Comparison of ENCODE assay signal across 16 cellular contexts in the genomic region with DNA sequence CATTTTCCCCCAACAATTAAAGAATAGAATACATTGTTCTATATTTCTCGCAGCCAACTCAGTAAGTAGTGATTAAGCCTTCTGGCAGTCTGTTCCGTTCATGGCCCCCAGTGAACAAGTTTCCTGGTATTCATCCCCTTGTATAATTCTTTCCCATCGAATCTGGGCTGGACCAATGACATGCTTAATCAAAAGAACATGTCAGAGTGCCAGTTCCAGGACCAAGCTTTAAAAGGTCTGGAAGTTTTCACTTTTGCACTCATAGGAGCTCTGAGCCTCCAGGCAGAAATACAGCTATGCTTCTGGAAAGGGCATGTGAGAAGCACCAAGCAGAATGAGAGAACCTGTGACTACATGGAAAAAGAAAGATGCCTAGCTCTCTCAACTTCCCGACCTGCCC. TPM values are rescaled to one million over a fixed set of nuclear protein-coding genes. Genes with fewer than 3 reads are reported as not detected.
DNase-seq lines count a peak whose midpoint lies in the region; ATAC-seq and TF ChIP-seq lines count a peak whose summit lies in the region.
"Had no signal": no experiment of that assay in that cellular context is flagged by ENCODE, and none has a peak within 500 bp of the region (broad histone marks: within the 10 kb centered on the region; RNA-seq: fewer than 3 reads in every experiment).

No MANE protein-coding gene starts in this region.

- no peaks in the 10 kb centered on the region for H3K36me3 Mint-ChIP-seq in activated naive CD8-positive, alpha-beta T cell
- no peaks in the 10 kb centered on the region for H3K36me3 Mint-ChIP-seq in activated naive CD8-positive, alpha-beta T cell treated with anti-CD3 and anti-CD28 coated beads, Interleukin-2, amount 50 U/mL, for 24 hours (ENCODE audit: low read depth)

- CTCF ChIA-PET in GM10248 (lab: Yijun Ruan, JAX): interaction anchor here (2.2 kb wide), 1 partner anchor 9 kb away, joined by 6 read pairs; no protein-coding TSS in a partner anchor

- H3K27me3 Mint-ChIP-seq in activated naive CD8-positive, alpha-beta T cell: no peaks in the 10 kb centered on the region
- no peaks in the 10 kb centered on the region for H3K27me3 Mint-ChIP-seq in activated naive CD8-positive, alpha-beta T cell treated with anti-CD3 and anti-CD28 coated beads, Interleukin-2, amount 50 U/mL, for 24 hours

- no peak overlapping the region for H3K27ac Mint-ChIP-seq in activated naive CD8-positive, alpha-beta T cell
- H3K27ac Mint-ChIP-seq in activated naive CD8-positive, alpha-beta T cell treated with anti-CD3 and anti-CD28 coated beads, Interleukin-2, amount 50 U/mL, for 24 hours: no peak overlapping the region

- TF ChIP-seq CTCF in fibroblast of the aortic adventitia (IDR thresholded peaks at IDR 0.05; ENCODE audit: insufficient read depth, low read length) (no peak), GM10248 (IDR thresholded peaks at IDR 0.05; ENCODE audit: control extremely low read depth, extremely low read depth, low read depth, missing control alignments) (no peak)

- H3K9me3 Mint-ChIP-seq in activated naive CD8-positive, alpha-beta T cell (ENCODE audit: low read depth): no peaks in the 10 kb centered on the region
- no peaks in the 10 kb centered on the region for H3K9me3 Mint-ChIP-seq in activated naive CD8-positive, alpha-beta T cell treated with anti-CD3 and anti-CD28 coated beads, Interleukin-2, amount 50 U/mL, for 24 hours

- POLR2A ChIA-PET in GM10248 (lab: Yijun Ruan, JAX): no interaction called here

- ATAC-seq in activated naive CD8-positive, alpha-beta T cell treated with anti-CD3 and anti-CD28 coated beads, Interleukin-2, amount 50 U/mL, for 24 hours: no peak
- ATAC-seq in SK-N-SH treated with all-trans-retinoic acid at 6 μM for 48 hours: peak; percentile 91
- ATAC-seq: Panc1, upper lobe of right lung had no signal

- peak overlapping the region; percentile 6 for H3K4me3 Mint-ChIP-seq in activated naive CD8-positive, alpha-beta T cell
- no peak overlapping the region for H3K4me3 Mint-ChIP-seq in activated naive CD8-positive, alpha-beta T cell treated with anti-CD3 and anti-CD28 coated beads, Interleukin-2, amount 50 U/mL, for 24 hours
- H3K4me3 Mint-ChIP-seq: neural crest cell had no signal

- peaks cover 24% of the 10 kb centered on the region for H3K4me1 Mint-ChIP-seq in activated naive CD8-positive, alpha-beta T cell (ENCODE audit: low read depth)
- peaks cover 22% of the 10 kb centered on the region for H3K4me1 Mint-ChIP-seq in activated naive CD8-positive, alpha-beta T cell treated with anti-CD3 and anti-CD28 coated beads, Interleukin-2, amount 50 U/mL, for 24 hours

- no peak for DNase-seq in activated naive CD8-positive, alpha-beta T cell treated with anti-CD3 and anti-CD28 coated beads, Interleukin-2, amount 50 U/mL, for 24 hours
- DNase-seq in fibroblast of the aortic adventitia (ENCODE audit: low read depth) (peak; percentile 92), stromal cell of bone marrow (ENCODE audit: low read depth) (peak; percentile 81), GDM1 (lab: John Stamatoyannopoulos, UW) (no peak), NCI-H82 treated with DMSO at 0.1 percent for 48 hours (lab: John Stamatoyannopoulos, UW; ENCODE audit: unreplicated experiment) (no peak), GM10248 (ENCODE audit: extremely low spot score) (no peak)
- DNase-seq: activated T-cell treated with anti-CD3 and anti-CD28 coated beads, Interleukin-2, amount 50 U/mL, for 1 hour; esophagus squamous epithelium; GF-D8; MM.1S; NCI-H226; upper lobe of right lung had no signal

- H3K4me3 ChIP-seq in fibroblast of the aortic adventitia (ENCODE audit: low read depth, low read length): peak overlapping the region; percentile 7
- H3K4me3 ChIP-seq: esophagus squamous epithelium, upper lobe of right lung had no signal

TF ChIP-seq in SK-N-SH treated with all-trans-retinoic acid at 6 μM for 48 hours, 23 proteins besides CTCF, POLR2A, EP300 and RAD21:
- TF ChIP-seq TCF4 (CRISPR knock-in tag; IDR thresholded peaks at IDR 0.05; ENCODE audit: borderline replicate concordance) (peak; percentile 50; the same call in 1 of the 2 replicates), ZNF8 (CRISPR knock-in tag; IDR thresholded peaks at IDR 0.05) (no peak), PPARA (CRISPR knock-in tag; IDR thresholded peaks at IDR 0.05; ENCODE audit: borderline replicate concordance) (no peak)
- TF ChIP-seq, protein P1, sequence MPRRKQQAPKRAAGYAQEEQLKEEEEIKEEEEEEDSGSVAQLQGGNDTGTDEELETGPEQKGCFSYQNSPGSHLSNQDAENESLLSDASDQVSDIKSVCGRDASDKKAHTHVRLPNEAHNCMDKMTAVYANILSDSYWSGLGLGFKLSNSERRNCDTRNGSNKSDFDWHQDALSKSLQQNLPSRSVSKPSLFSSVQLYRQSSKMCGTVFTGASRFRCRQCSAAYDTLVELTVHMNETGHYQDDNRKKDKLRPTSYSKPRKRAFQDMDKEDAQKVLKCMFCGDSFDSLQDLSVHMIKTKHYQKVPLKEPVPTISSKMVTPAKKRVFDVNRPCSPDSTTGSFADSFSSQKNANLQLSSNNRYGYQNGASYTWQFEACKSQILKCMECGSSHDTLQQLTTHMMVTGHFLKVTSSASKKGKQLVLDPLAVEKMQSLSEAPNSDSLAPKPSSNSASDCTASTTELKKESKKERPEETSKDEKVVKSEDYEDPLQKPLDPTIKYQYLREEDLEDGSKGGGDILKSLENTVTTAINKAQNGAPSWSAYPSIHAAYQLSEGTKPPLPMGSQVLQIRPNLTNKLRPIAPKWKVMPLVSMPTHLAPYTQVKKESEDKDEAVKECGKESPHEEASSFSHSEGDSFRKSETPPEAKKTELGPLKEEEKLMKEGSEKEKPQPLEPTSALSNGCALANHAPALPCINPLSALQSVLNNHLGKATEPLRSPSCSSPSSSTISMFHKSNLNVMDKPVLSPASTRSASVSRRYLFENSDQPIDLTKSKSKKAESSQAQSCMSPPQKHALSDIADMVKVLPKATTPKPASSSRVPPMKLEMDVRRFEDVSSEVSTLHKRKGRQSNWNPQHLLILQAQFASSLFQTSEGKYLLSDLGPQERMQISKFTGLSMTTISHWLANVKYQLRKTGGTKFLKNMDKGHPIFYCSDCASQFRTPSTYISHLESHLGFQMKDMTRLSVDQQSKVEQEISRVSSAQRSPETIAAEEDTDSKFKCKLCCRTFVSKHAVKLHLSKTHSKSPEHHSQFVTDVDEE (CRISPR knock-in tag; IDR thresholded peaks at IDR 0.05): no peak
TF ChIP-seq in SK-N-SH treated with all-trans-retinoic acid at 6 μM for 48 hours: peak in this region for 1.

RNA-seq across cellular contexts. Expression of gene DPYD, which starts 22.5 kb away (rescaled TPM):
- total RNA-seq in fibroblast of the aortic adventitia (ENCODE audit: low replicate concordance): 81.9 and 183 TPM in 2 replicates

Comparison
In these comparisons a context has a peak if more than half of its experiments do, and no peak if none do; other contexts are left out.
1. DNase-seq: peak in fibroblast of the aortic adventitia (single experiment) and stromal cell of bone marrow (single experiment); none in activated naive CD8-positive, alpha-beta T cell treated with anti-CD3 and anti-CD28 coated beads, Interleukin-2, amount 50 U/mL, for 24 hours (single experiment), GDM1 (single experiment), NCI-H82 treated with DMSO at 0.1 percent for 48 hours (single experiment) and GM10248 (single experiment).